Comparison of ENCODE assay signal across 8 cellular contexts in the genomic region with DNA sequence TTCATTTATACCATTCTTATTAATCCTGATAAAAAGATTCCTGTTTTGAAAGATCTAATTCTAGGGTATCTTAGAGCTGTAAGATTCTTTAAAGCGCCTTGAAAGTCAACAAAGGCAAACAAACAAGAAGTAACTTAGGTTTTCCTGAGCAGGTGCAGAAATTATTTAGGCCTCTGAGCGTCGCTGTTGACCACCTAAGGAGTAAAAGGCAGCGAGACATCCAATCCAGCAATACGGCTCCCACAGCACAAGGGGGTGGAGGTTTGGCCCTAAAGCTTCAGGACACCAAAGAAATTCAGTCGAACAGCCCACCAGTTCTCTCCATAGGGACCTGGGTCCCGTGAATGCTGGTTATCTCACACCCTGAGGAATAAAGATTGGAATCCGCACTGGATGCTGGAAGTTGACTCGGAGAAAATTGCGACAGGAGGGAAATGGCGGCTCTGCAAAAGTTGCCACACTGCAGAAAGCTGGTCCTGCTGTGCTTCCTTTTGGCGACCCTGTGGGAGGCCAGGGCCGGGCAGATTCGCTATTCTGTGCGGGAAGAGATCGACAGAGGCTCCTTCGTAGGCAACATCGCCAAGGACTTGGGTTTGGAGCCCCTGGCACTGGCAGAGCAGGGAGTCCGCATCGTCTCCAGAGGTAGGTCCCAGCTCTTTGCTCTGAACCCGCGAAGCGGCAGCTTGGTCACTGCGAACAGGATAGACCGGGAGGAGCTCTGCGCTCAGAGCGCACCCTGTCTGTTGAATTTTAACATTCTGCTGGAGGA. TPM values are rescaled to one million over a fixed set of nuclear protein-coding genes. Genes with fewer than 3 reads are reported as not detected.
DNase-seq lines count a peak whose midpoint lies in the region; ATAC-seq and TF ChIP-seq lines count a peak whose summit lies in the region.

TSS of gene PCDHGA2 (plus strand) at position 223 of the 769 bp plus-strand sequence.

- H4K91ac ChIP-seq in trophoblast cell (ENCODE audit: low read depth, low read length): no peak within 1 kb of the TSS

- no peak within 1 kb of the TSS for H2BK12ac ChIP-seq in trophoblast cell (ENCODE audit: low read length)

- ATAC-seq in RWPE2 (ENCODE audit: low read depth): peak; percentile 41
- ATAC-seq in GM18498 (IDR thresholded peaks at IDR 0.05; ENCODE audit: unreplicated experiment): no peak
- no peak for ATAC-seq in GM18519 (IDR thresholded peaks at IDR 0.05; ENCODE audit: low FRiP score, unreplicated experiment)

- H3K14ac ChIP-seq in trophoblast cell (ENCODE audit: low read length): no peak within 1 kb of the TSS

- no peak within 1 kb of the TSS for H3K23ac ChIP-seq in trophoblast cell (ENCODE audit: low read length)

- H3K4me3 ChIP-seq in RWPE2 (ENCODE audit: severe bottlenecking): peak within 1 kb of the TSS; percentile 21
- peak within 1 kb of the TSS in 3 of 4 donors; percentile 18 to 29 (median 26) for H3K4me3 ChIP-seq in stomach
- H3K4me3 ChIP-seq in trophoblast cell (ENCODE audit: low read depth, low read length): no peak within 1 kb of the TSS

- TF ChIP-seq POLR2A in stomach (IDR thresholded peaks at IDR 0.05): no peak

- no peak within 1 kb of the TSS for H2BK5ac ChIP-seq in trophoblast cell (ENCODE audit: low read depth, low read length, poor library complexity)

- no peak within 1 kb of the TSS for H2AK5ac ChIP-seq in trophoblast cell (ENCODE audit: low read length)

- no peaks in the 10 kb centered on the region for H3K79me1 ChIP-seq in trophoblast cell (ENCODE audit: low read length)

- peak; percentile 51 for TF ChIP-seq CTCF in RWPE2 (IDR thresholded peaks at IDR 0.05; ENCODE audit: poor library complexity, severe bottlenecking)
- TF ChIP-seq CTCF in stomach (IDR thresholded peaks at IDR 0.05): no peak

- H3K9me3 ChIP-seq in RWPE2 (ENCODE audit: severe bottlenecking) (peaks cover 7% of the 10 kb centered on the region), stomach (peaks cover 33 to 96% (median 87%) of the 10 kb centered on the region in 4 donors), trophoblast cell (ENCODE audit: insufficient read depth, low read depth, low read length) (peaks cover 16% of the 10 kb centered on the region)

- H3K27ac ChIP-seq in RWPE2 (ENCODE audit: poor library complexity, severe bottlenecking) (no peak within 1 kb of the TSS), stomach (no peak within 1 kb of the TSS), trophoblast cell (ENCODE audit: low read depth, low read length) (no peak within 1 kb of the TSS)

- H4K8ac ChIP-seq in trophoblast cell (ENCODE audit: low read depth, low read length): no peak within 1 kb of the TSS

- no peaks in the 10 kb centered on the region for H3K36me3 ChIP-seq in RWPE2 (ENCODE audit: low read depth)
- H3K36me3 ChIP-seq in stomach: no peaks in the 10 kb centered on the region
- H3K36me3 ChIP-seq in trophoblast cell (ENCODE audit: control insufficient read depth in 1 of 2, insufficient read depth in 2 of 2, low read length in 2 of 2): no peaks in the 10 kb centered on the region

- H3K4me2 ChIP-seq in trophoblast cell (ENCODE audit: low read length): no peak within 1 kb of the TSS

- H3K79me2 ChIP-seq in trophoblast cell (ENCODE audit: control insufficient read depth, insufficient read depth, low read length, poor library complexity): no peaks in the 10 kb centered on the region

- no peak within 1 kb of the TSS for H3K4ac ChIP-seq in trophoblast cell (ENCODE audit: low read depth, low read length)

- WGBS in stomach, 5 donors: 8 to 17% (median 13%) methylated on average over 27 of the region's 27 CpGs
- no CpG with 5 or more reads among the region's 27 CpGs for WGBS in trophoblast cell (ENCODE audit: extremely low coverage, insufficient coverage, insufficient read length)

- H3K9ac ChIP-seq in trophoblast cell (ENCODE audit: low read length): no peak within 1 kb of the TSS

- H4K12ac ChIP-seq in trophoblast cell (ENCODE audit: low read depth, low read length): no peak within 1 kb of the TSS

- no peak within 1 kb of the TSS for H3K18ac ChIP-seq in trophoblast cell (ENCODE audit: low read length)

- intact Hi-C loops in stomach (cut with DNase I; ENCODE audit: low total_unique reads): no loop called here

- H2BK120ac ChIP-seq in trophoblast cell (ENCODE audit: insufficient read depth, low read length, poor library complexity): no peak within 1 kb of the TSS

- DNase-seq in DMS 273 (lab: John Stamatoyannopoulos, UW; ENCODE audit: unreplicated experiment) (peak; percentile 38), DMS 273 treated with DMSO at 0.1 percent for 48 hours (lab: John Stamatoyannopoulos, UW) (no peak), RWPE2 (ENCODE audit: low spot score) (no peak), germinal center (ENCODE audit: low spot score) (peak; percentile 64), stomach (no peak), trophoblast cell (no peak)

- no peak within 1 kb of the TSS for H2AFZ ChIP-seq in trophoblast cell (ENCODE audit: insufficient read depth, low read length, poor library complexity)

- H3K27me3 ChIP-seq in RWPE2 (ENCODE audit: insufficient read depth, poor library complexity, severe bottlenecking) (peaks cover 94% of the 10 kb centered on the region), stomach (peaks cover 0 to 58% (median 15%) of the 10 kb centered on the region in 3 donors), trophoblast cell (ENCODE audit: insufficient read depth, low read length) (no peaks in the 10 kb centered on the region)

- no peak for TF ChIP-seq EP300 in stomach (IDR thresholded peaks at IDR 0.05)

- H3K4me1 ChIP-seq in RWPE2 (ENCODE audit: insufficient read depth, poor library complexity, severe bottlenecking): no peaks in the 10 kb centered on the region
- no peaks in the 10 kb centered on the region for H3K4me1 ChIP-seq in stomach
- no peaks in the 10 kb centered on the region for H3K4me1 ChIP-seq in trophoblast cell (ENCODE audit: control insufficient read depth in 1 of 2, insufficient read depth in 2 of 2, low read length in 2 of 2)

RNA-seq across cellular contexts. Expression of gene PCDHGA2, which starts in this region (rescaled TPM):
- 1 to 10 TPM; 1.2 to 3.5 (median 2.0) TPM for total RNA-seq in stomach
- polyA plus RNA-seq in stomach: under 1 TPM; 0.06 to 0.31 (median 0.18) TPM
- 0.21 and 0.23 TPM in 2 replicates for polyA plus RNA-seq in trophoblast cell (2013)

Comparison
In these comparisons a context has a peak if more than half of its experiments do, and no peak if none do; other contexts are left out.
1. DNase-seq: peak in DMS 273 (single experiment) and germinal center (single experiment); none in DMS 273 treated with DMSO at 0.1 percent for 48 hours (single experiment), RWPE2 (single experiment), stomach (single experiment) and trophoblast cell (0 of 2).